ENCODE assay signal across 23 cellular contexts in genomic region chr13:38176664-38177063, GRCh38.
"Had no signal": no experiment of that assay in that cellular context is flagged by ENCODE, and none has a peak within 500 bp of the region (broad histone marks: within the 10 kb centered on the region; RNA-seq: fewer than 3 reads in every experiment).

No MANE protein-coding gene starts in this region.

- ATAC-seq: Panc1, PC-3, T-cell had no signal

- H3K4me2 ChIP-seq: SK-N-SH had no signal

- H3K9ac ChIP-seq: SK-N-SH had no signal

- H3K27ac ChIP-seq: RWPE1 had no signal

- DNase-seq: Kasumi-1; KG1; MV-4-11; NCI-H1048; NCI-H1105; NCI-H1417 treated with DMSO at 0.1 percent for 48 hours; NCI-H146; NCI-H1694 treated with DMSO at 0.1 percent for 48 hours; NCI-H1930; NCI-H2081; NCI-H2107; NCI-H2227 treated with DMSO at 0.1 percent for 48 hours; NCI-H524; NCI-H526 treated with DMSO at 0.1 percent for 48 hours; NCI-H748 treated with DMSO at 0.1 percent for 48 hours; NK-92 treated with Interleukin-12 subunit alpha and Interleukin-12 subunit beta, amount 100 ng/mL, for 24 hours; PC-3; SHP77; SK-N-SH; SW 1271; T-cell had no signal

- H3K9me3 ChIP-seq: SK-N-SH had no signal
